In genomic region chr6:74096329-74096728, GRCh38 we compare ENCODE assay signal across 24 cellular contexts.
"Had no signal": no experiment of that assay in that cellular context is flagged by ENCODE, and none has a peak within 500 bp of the region (broad histone marks: within the 10 kb centered on the region; RNA-seq: fewer than 3 reads in every experiment).

No MANE protein-coding gene starts in this region.

- H3K9me3 ChIP-seq: colonic mucosa, esophagus squamous epithelium, gastrocnemius medialis, left lung, lower lobe of right lung had no signal

- H3K36me3 Mint-ChIP-seq: naive thymus-derived CD4-positive, alpha-beta T cell had no signal

- H3K4me3 Mint-ChIP-seq: dendritic cell treated with granulocyte-macrophage colony-stimulating factor and Interleukin-4, amounts not matched to agents 40 ng/mL and 50 ng/mL, for 4 days; effector memory CD8-positive, alpha-beta T cell; endodermal cell; naive thymus-derived CD4-positive, alpha-beta T cell had no signal

- H3K4me3 ChIP-seq: colonic mucosa, esophagus squamous epithelium, gastrocnemius medialis, heart right ventricle, left lung, lower lobe of right lung had no signal

- H3K27ac ChIP-seq: colonic mucosa, epithelial cell of prostate, esophagus squamous epithelium, gastrocnemius medialis, heart right ventricle, left lung, lower lobe of right lung had no signal

- H3K27ac Mint-ChIP-seq: dendritic cell treated with granulocyte-macrophage colony-stimulating factor and Interleukin-4, amounts not matched to agents 40 ng/mL and 50 ng/mL, for 4 days; effector memory CD8-positive, alpha-beta T cell; endodermal cell; naive thymus-derived CD4-positive, alpha-beta T cell had no signal

- DNase-seq: colonic mucosa; cortex of kidney; effector CD8-positive, alpha-beta T cell; effector memory CD8-positive, alpha-beta T cell; endodermal cell; erythroblast; esophagus squamous epithelium; foreskin fibroblast; foreskin melanocyte; gastrocnemius medialis; glutamatergic neuron; head of caudate nucleus; heart right ventricle; hippocampal formation; left cardiac atrium; left lung; left ventricle myocardium superior; lower lobe of right lung; mesendoderm; midbrain; naive thymus-derived CD4-positive, alpha-beta T cell had no signal

- H3K27me3 Mint-ChIP-seq: effector memory CD8-positive, alpha-beta T cell had no signal

- H3K27me3 ChIP-seq: colonic mucosa, esophagus squamous epithelium, gastrocnemius medialis, heart right ventricle, left lung had no signal

- H3K9me3 Mint-ChIP-seq: dendritic cell treated with granulocyte-macrophage colony-stimulating factor and Interleukin-4, amounts not matched to agents 40 ng/mL and 50 ng/mL, for 4 days; endodermal cell had no signal

- ATAC-seq: effector memory CD8-positive, alpha-beta T cell; esophagus mucosa; gastrocnemius medialis; heart right ventricle; left cardiac atrium; left lung; left ventricle myocardium superior; lower lobe of right lung; naive thymus-derived CD4-positive, alpha-beta T cell had no signal

- H3K4me1 Mint-ChIP-seq: endodermal cell; naive thymus-derived CD4-positive, alpha-beta T cell had no signal

- H3K4me1 ChIP-seq: colonic mucosa, gastrocnemius medialis, left lung, lower lobe of right lung had no signal

- H3K36me3 ChIP-seq: colonic mucosa, esophagus squamous epithelium, gastrocnemius medialis, heart right ventricle, left lung, lower lobe of right lung had no signal
